Comparison of ENCODE assay signal across 28 cellular contexts in genomic region chr14:87073880-87074570, GRCh38.
"Had no signal": no experiment of that assay in that cellular context is flagged by ENCODE, and none has a peak within 500 bp of the region (broad histone marks: within the 10 kb centered on the region; RNA-seq: fewer than 3 reads in every experiment).

No MANE protein-coding gene starts in this region.

- H3K79me2 ChIP-seq: parathyroid adenoma had no signal

- H3K4me1 ChIP-seq: parathyroid adenoma, psoas muscle, right lobe of liver, sigmoid colon, stomach, testis, tibial artery, transverse colon, upper lobe of left lung, vagina had no signal

- H3K9me3 ChIP-seq: neutrophil, psoas muscle, right lobe of liver, stomach, testis, tibial artery, transverse colon, upper lobe of left lung, vagina had no signal

- H3K9ac ChIP-seq: parathyroid adenoma had no signal

- H3K27ac Mint-ChIP-seq: naive thymus-derived CD4-positive, alpha-beta T cell; natural killer cell; nephron progenitor cell; progenitor cell of endocrine pancreas; stimulated activated effector memory CD8-positive, alpha-beta T cell treated with anti-CD3 and anti-CD28 coated beads, Interleukin-12 subunit alpha, Interleukin-12 subunit beta, amount 100 ng/mL, for 72 hours; stimulated activated naive B cell treated with anti-CD40 and anti-IgM and Interleukin-4, amounts not matched to agents 10 μg/mL and 1 μg/mL and 100 μg/mL, for 72 hours; stimulated activated naive CD8-positive, alpha-beta T cell treated with anti-CD3 and anti-CD28 coated beads, Interleukin-15, Interleukin-2, amounts not matched to agents 100 ng/mL and 50 ng/mL, for 24 hours had no signal

- DNase-seq: naive thymus-derived CD4-positive, alpha-beta T cell; natural killer cell; nephron progenitor cell; nucleus accumbens; posterior cingulate gyrus; psoas muscle; right cardiac atrium; right lobe of liver; sigmoid colon; small intestine; stimulated activated CD4-positive, alpha-beta T cell treated with anti-CD3 and anti-CD28 coated beads, Interleukin-15, amount 100 ng/mL, for 24 hours; stimulated activated CD4-positive, alpha-beta T cell treated with anti-CD3 and anti-CD28 coated beads, Interleukin-2, amount 100 ng/mL, for 24 hours; stimulated activated CD4-positive, alpha-beta T cell treated with anti-CD3 and anti-CD28 coated beads, Interleukin-2, amount 100 ng/mL, for 48 hours; stimulated activated CD4-positive, alpha-beta T cell treated with anti-CD3 and anti-CD28 coated beads, Interleukin-4, amount 100 ng/mL, for 24 hours; stimulated activated naive B cell treated with anti-CD40 and anti-IgM and Interleukin-4, amounts not matched to agents 10 μg/mL and 1 μg/mL and 100 μg/mL, for 72 hours; stimulated activated naive CD4-positive, alpha-beta T cell treated with Interleukin-2 at 50 U/mL for 16 hours; stomach; testis; tibial artery; transverse colon; upper lobe of left lung had no signal

- H3K36me3 ChIP-seq: neutrophil, right lobe of liver, sigmoid colon, stomach, tibial artery, transverse colon, upper lobe of left lung, vagina had no signal

- H3K9me3 Mint-ChIP-seq: nephron progenitor cell, neural crest cell had no signal

- H3K4me3 ChIP-seq: psoas muscle, right lobe of liver, sigmoid colon, stomach, testis, tibial artery, transverse colon, upper lobe of left lung, vagina had no signal

- H3K36me3 Mint-ChIP-seq: naive thymus-derived CD4-positive, alpha-beta T cell; natural killer cell; stimulated activated effector memory CD8-positive, alpha-beta T cell treated with anti-CD3 and anti-CD28 coated beads, Interleukin-12 subunit alpha, Interleukin-12 subunit beta, amount 100 ng/mL, for 72 hours; stimulated activated naive B cell treated with anti-CD40 and anti-IgM and Interleukin-4, amounts not matched to agents 10 μg/mL and 1 μg/mL and 100 μg/mL, for 72 hours had no signal

- H3K4me3 Mint-ChIP-seq: naive thymus-derived CD4-positive, alpha-beta T cell; natural killer cell; nephron progenitor cell; neural crest cell; stimulated activated effector memory CD8-positive, alpha-beta T cell treated with anti-CD3 and anti-CD28 coated beads, Interleukin-12 subunit alpha, Interleukin-12 subunit beta, amount 100 ng/mL, for 72 hours; stimulated activated naive B cell treated with anti-CD40 and anti-IgM and Interleukin-4, amounts not matched to agents 10 μg/mL and 1 μg/mL and 100 μg/mL, for 72 hours; stimulated activated naive CD8-positive, alpha-beta T cell treated with anti-CD3 and anti-CD28 coated beads, Interleukin-15, Interleukin-2, amounts not matched to agents 100 ng/mL and 50 ng/mL, for 24 hours had no signal

- H3K4me1 Mint-ChIP-seq: naive thymus-derived CD4-positive, alpha-beta T cell; natural killer cell; neural crest cell; stimulated activated effector memory CD8-positive, alpha-beta T cell treated with anti-CD3 and anti-CD28 coated beads, Interleukin-12 subunit alpha, Interleukin-12 subunit beta, amount 100 ng/mL, for 72 hours; stimulated activated naive B cell treated with anti-CD40 and anti-IgM and Interleukin-4, amounts not matched to agents 10 μg/mL and 1 μg/mL and 100 μg/mL, for 72 hours had no signal

- H3K27me3 Mint-ChIP-seq: naive thymus-derived CD4-positive, alpha-beta T cell; progenitor cell of endocrine pancreas; stimulated activated naive B cell treated with anti-CD40 and anti-IgM and Interleukin-4, amounts not matched to agents 10 μg/mL and 1 μg/mL and 100 μg/mL, for 72 hours; stimulated activated naive CD8-positive, alpha-beta T cell treated with anti-CD3 and anti-CD28 coated beads, Interleukin-15, Interleukin-2, amounts not matched to agents 100 ng/mL and 50 ng/mL, for 24 hours had no signal

- H3K27me3 ChIP-seq: neutrophil, right lobe of liver, sigmoid colon, stomach, testis, tibial artery, transverse colon, upper lobe of left lung, vagina had no signal

- H3K27ac ChIP-seq: neutrophil, parathyroid adenoma, psoas muscle, right lobe of liver, sigmoid colon, stomach, testis, tibial artery, transverse colon, upper lobe of left lung, vagina had no signal

- H2AFZ ChIP-seq: parathyroid adenoma had no signal
